Comparison of ENCODE assay signal across 20 cellular contexts in genomic region chr3:171379281-171379680, GRCh38.
DNase-seq lines count a peak whose midpoint lies in the region; ATAC-seq and TF ChIP-seq lines count a peak whose summit lies in the region.
"Had no signal": no experiment of that assay in that cellular context is flagged by ENCODE, and none has a peak within 500 bp of the region (broad histone marks: within the 10 kb centered on the region; RNA-seq: fewer than 3 reads in every experiment).

No MANE protein-coding gene starts in this region.

- peak overlapping the region; percentile 16; the same call in 1 of the 2 replicates for H2BK120ac ChIP-seq in IMR-90 (ENCODE audit: low read depth, low read length)

- H2BK5ac ChIP-seq in IMR-90 (ENCODE audit: low read depth, low read length, poor library complexity, severe bottlenecking): peak overlapping the region; percentile 20

- dilution Hi-C loops in IMR-90 (cut with HindIII; ENCODE audit: low sequenced_read_pairs, unreplicated experiment): no loop called here

- H2AK9ac ChIP-seq in IMR-90 (replicated peaks; ENCODE audit: low read depth, low read length, poor library complexity): no peak overlapping the region

- TF ChIP-seq RAD21 in IMR-90 (IDR thresholded peaks at IDR 0.05; ENCODE audit: low read length): no peak

- H3K56ac ChIP-seq in IMR-90 (ENCODE audit: extremely low read depth, insufficient read depth, low read length): no peak overlapping the region

- no peaks in the 10 kb centered on the region for H3K36me3 ChIP-seq in Caco-2 (ENCODE audit: control insufficient read depth, insufficient read depth, low read length)
- H3K36me3 ChIP-seq in IMR-90 (ENCODE audit: control insufficient read depth, insufficient read depth, low read length): no peaks in the 10 kb centered on the region
- no peaks in the 10 kb centered on the region for H3K36me3 ChIP-seq in neural progenitor cell
- H3K36me3 ChIP-seq: sigmoid colon, SJSA1 had no signal

- POLR2A ChIA-PET in Caco-2 (lab: Charles Lee): no interaction called here
- POLR2A ChIA-PET in IMR-90 (lab: Charles Lee; ENCODE audit: unreplicated experiment): no interaction called here

- H3K9me3 ChIP-seq in Caco-2 (no peaks in the 10 kb centered on the region), IMR-90 (ENCODE audit: control insufficient read depth, insufficient read depth, low read length) (peaks cover 3% of the 10 kb centered on the region; the same call in 1 of the 2 replicates), neural progenitor cell (ENCODE audit: low read depth) (no peaks in the 10 kb centered on the region)
- H3K9me3 ChIP-seq: sigmoid colon, SJSA1 had no signal

- no peak overlapping the region for H4K5ac ChIP-seq in IMR-90 (ENCODE audit: low read depth, low read length)

- no peak overlapping the region for H2BK20ac ChIP-seq in IMR-90 (ENCODE audit: low read depth, low read length)

- BruUV-seq in Caco-2 (replicated peaks; lab: Mats Ljungman, UMichigan) (no TSS peak), IMR-90 (replicated peaks; lab: Mats Ljungman, UMichigan) (no TSS peak)

- peaks cover 25% of the 10 kb centered on the region for H3F3A ChIP-seq in neural progenitor cell (ENCODE audit: low read depth)

- H4K20me1 ChIP-seq in IMR-90 (ENCODE audit: insufficient read depth, low read length) (no peaks in the 10 kb centered on the region), neural progenitor cell (ENCODE audit: low read depth) (no peaks in the 10 kb centered on the region)

- no peak overlapping the region for H3K4me3 ChIP-seq in Caco-2 (ENCODE audit: low read depth, low read length)
- no peak overlapping the region for H3K4me3 ChIP-seq in IMR-90 (ENCODE audit: insufficient read depth, low read depth, low read length)
- H3K4me3 ChIP-seq in neural progenitor cell: no peak overlapping the region
- H3K4me3 ChIP-seq: sigmoid colon, SJSA1 had no signal

- no peak for TF ChIP-seq POLR2A in IMR-90 (IDR thresholded peaks at IDR 0.05; ENCODE audit: low read depth, low read length)

- CTCF ChIA-PET in Caco-2 (lab: Charles Lee): no interaction called here
- CTCF ChIA-PET in IMR-90 (lab: Yijun Ruan, JAX): interaction anchor here (0.7 kb wide), 1 partner anchor 173 kb away, joined by 3 read pairs; no protein-coding TSS in a partner anchor

- H3K27me3 ChIP-seq in Caco-2 (replicated peaks; ENCODE audit: control insufficient read depth, insufficient read depth, low read length) (no peaks in the 10 kb centered on the region), IMR-90 (ENCODE audit: control insufficient read depth, insufficient read depth, low read length) (no peaks in the 10 kb centered on the region), neural progenitor cell (no peaks in the 10 kb centered on the region)
- H3K27me3 ChIP-seq: sigmoid colon, SJSA1 had no signal

- H3K9ac ChIP-seq in IMR-90 (ENCODE audit: low read depth, low read length): no peak overlapping the region
- H3K9ac ChIP-seq in neural progenitor cell: no peak overlapping the region

- 0 out of 2 replicates have a peak overlapping the region, but pooled peaks have one; percentile 8 for H3K18ac ChIP-seq in IMR-90 (ENCODE audit: low read depth, low read length)

- H3K4me2 ChIP-seq in IMR-90 (ENCODE audit: low read depth, low read length) (peak overlapping the region; percentile 3; the same call in 1 of the 2 replicates), neural progenitor cell (no peak overlapping the region)

- ATAC-seq in IMR-90 (ENCODE audit: low read depth): peak; percentile 46
- no peak for ATAC-seq in effector memory CD8-positive, alpha-beta T cell (replicated peaks)
- ATAC-seq: activated CD4-positive, alpha-beta T cell treated with anti-CD3 and anti-CD28 coated beads for 36 hours; activated CD8-positive, alpha-beta memory T cell treated with anti-CD3 and anti-CD28 coated beads, Interleukin-2, amount 10 ng/mL, durations not matched to agents 7 days and 5 days; activated T-helper 17 cell treated with anti-CD3 and anti-CD28 coated beads, Interleukin-2, amount 50 U/mL, for 72 hours; stimulated activated naive CD8-positive, alpha-beta T cell treated with anti-CD3 and anti-CD28 coated beads, Interleukin-15, amount 100 ng/mL, for 72 hours had no signal

- TF ChIP-seq CTCF in Caco-2 (IDR thresholded peaks at IDR 0.05; ENCODE audit: insufficient read depth in 1 of 2, low read depth in 1 of 2, low read length in 1 of 2, severe bottlenecking in 1 of 2, unreplicated experiment in 1 of 2) (no peak), IMR-90 (conservative IDR thresholded peaks at IDR 0.05; ENCODE audit: low read depth, low read length) (no peak), neural progenitor cell (IDR thresholded peaks at IDR 0.05) (no peak)

- no peak overlapping the region for H4K8ac ChIP-seq in IMR-90 (ENCODE audit: low read depth in 2 of 2, low read length in 2 of 2)

- in situ Hi-C loops in IMR-90 (cut with MboI; ENCODE audit: low sequenced_read_pairs): no loop called here

- no peak overlapping the region for H2AK5ac ChIP-seq in IMR-90 (ENCODE audit: low read depth, low read length)

- H2AFZ ChIP-seq in IMR-90 (replicated peaks; ENCODE audit: low read length, poor library complexity) (no peak overlapping the region), neural progenitor cell (replicated peaks) (no peak overlapping the region)

- no peak overlapping the region; the same call in 2 of the 3 replicates for H2BK15ac ChIP-seq in IMR-90 (ENCODE audit: low read depth, low read length)

- H3K4me1 ChIP-seq in Caco-2: peaks cover 4% of the 10 kb centered on the region
- peaks cover 20% of the 10 kb centered on the region for H3K4me1 ChIP-seq in IMR-90 (ENCODE audit: control insufficient read depth, insufficient read depth, low read length)
- peaks cover 46% of the 10 kb centered on the region for H3K4me1 ChIP-seq in neural progenitor cell

- H3K9me3 Mint-ChIP-seq in Caco-2 (ENCODE audit: unreplicated experiment) (no peaks in the 10 kb centered on the region), neural progenitor cell (no peaks in the 10 kb centered on the region)
- H3K9me3 Mint-ChIP-seq in effector memory CD8-positive, alpha-beta T cell: no peaks in the 10 kb centered on the region
- H3K9me3 Mint-ChIP-seq in T-helper 2 cell treated with Interferon-gamma antibody and Interleukin-4, amounts not matched to agents 5 μg/mL and 100 μg/mL, for 36 hours: no peaks in the 10 kb centered on the region
- H3K9me3 Mint-ChIP-seq: activated T-helper 17 cell treated with anti-CD3 and anti-CD28 coated beads, Interleukin-2, amount 50 U/mL, for 72 hours; stimulated activated naive CD8-positive, alpha-beta T cell treated with anti-CD3 and anti-CD28 coated beads, Interleukin-15, amount 100 ng/mL, for 72 hours had no signal

- no peak overlapping the region for H3K4me3 Mint-ChIP-seq in Caco-2 (ENCODE audit: unreplicated experiment)
- H3K4me3 Mint-ChIP-seq in effector memory CD8-positive, alpha-beta T cell: no peak overlapping the region
- H3K4me3 Mint-ChIP-seq in neural progenitor cell: no peak overlapping the region
- H3K4me3 Mint-ChIP-seq in T-helper 2 cell treated with Interferon-gamma antibody and Interleukin-4, amounts not matched to agents 5 μg/mL and 100 μg/mL, for 36 hours: no peak overlapping the region
- H3K4me3 Mint-ChIP-seq: activated CD4-positive, alpha-beta T cell treated with anti-CD3 and anti-CD28 coated beads for 36 hours; activated CD8-positive, alpha-beta memory T cell treated with anti-CD3 and anti-CD28 coated beads, Interleukin-2, amount 10 ng/mL, durations not matched to agents 7 days and 5 days; activated T-helper 17 cell treated with anti-CD3 and anti-CD28 coated beads, Interleukin-2, amount 50 U/mL, for 72 hours; stimulated activated naive CD8-positive, alpha-beta T cell treated with anti-CD3 and anti-CD28 coated beads, Interleukin-15, amount 100 ng/mL, for 72 hours had no signal

- no peak overlapping the region; the same call in 1 of the 2 replicates for H3K4ac ChIP-seq in IMR-90 (ENCODE audit: low read depth, low read length)

- intact Hi-C loops in Caco-2 (cut with micrococcal nuclease; ENCODE audit: unreplicated experiment) (no loop called here), IMR-90 (cut with micrococcal nuclease) (no loop called here)

- H3K27ac ChIP-seq in IMR-90 (ENCODE audit: insufficient read depth, low read length) (no peak overlapping the region), neural progenitor cell (no peak overlapping the region)
- H3K27ac ChIP-seq: SJSA1 had no signal

- H3K23ac ChIP-seq in IMR-90 (ENCODE audit: low read depth, low read length): no peak overlapping the region

- H3K4me1 Mint-ChIP-seq in Caco-2 (ENCODE audit: low read depth, unreplicated experiment): peaks cover 17% of the 10 kb centered on the region
- peaks cover 41 to 47% of the 10 kb centered on the region in 2 donors for H3K4me1 Mint-ChIP-seq in effector memory CD8-positive, alpha-beta T cell (ENCODE audit: low read depth in 2 of 2)
- H3K4me1 Mint-ChIP-seq in neural progenitor cell: peaks cover 71% of the 10 kb centered on the region
- peaks cover 38% of the 10 kb centered on the region for H3K4me1 Mint-ChIP-seq in T-helper 2 cell treated with Interferon-gamma antibody and Interleukin-4, amounts not matched to agents 5 μg/mL and 100 μg/mL, for 36 hours (ENCODE audit: low read depth)

- DNase-seq in Caco-2 (no peak), IMR-90 (peak; percentile 58), neural progenitor cell (ENCODE audit: low spot score) (no peak), occipital lobe (lab: John Stamatoyannopoulos, UW) (no peak), SHP77 (lab: John Stamatoyannopoulos, UW) (no peak), germinal center (ENCODE audit: low spot score) (no peak)
- no peak for DNase-seq in effector memory CD8-positive, alpha-beta T cell
- no peak for DNase-seq in T-helper 2 cell treated with Interferon-gamma antibody and Interleukin-4, amounts not matched to agents 5 μg/mL and 100 μg/mL, for 36 hours (ENCODE audit: low spot score)
- DNase-seq: activated CD4-positive, alpha-beta T cell treated with anti-CD3 and anti-CD28 coated beads for 36 hours; activated CD8-positive, alpha-beta memory T cell treated with anti-CD3 and anti-CD28 coated beads, Interleukin-2, amount 10 ng/mL, durations not matched to agents 7 days and 5 days; DMS 273 treated with DMSO at 0.1 percent for 48 hours; effector CD8-positive, alpha-beta T cell; NCI-H1417 treated with DMSO at 0.1 percent for 48 hours; NCI-H2171; sigmoid colon; stimulated activated CD4-positive, alpha-beta T cell treated with anti-CD3 and anti-CD28 coated beads, Interleukin-1b, Interleukin-23, amount 100 ng/mL, for 48 hours; stimulated activated naive CD8-positive, alpha-beta T cell treated with anti-CD3 and anti-CD28 coated beads, Interleukin-15, amount 100 ng/mL, for 72 hours; T1000 had no signal

- H3K36me3 Mint-ChIP-seq in Caco-2 (ENCODE audit: insufficient read depth, unreplicated experiment) (peaks cover 5% of the 10 kb centered on the region), neural progenitor cell (no peaks in the 10 kb centered on the region)
- H3K36me3 Mint-ChIP-seq in effector memory CD8-positive, alpha-beta T cell (ENCODE audit: insufficient read depth): no peaks in the 10 kb centered on the region
- peaks cover 4% of the 10 kb centered on the region for H3K36me3 Mint-ChIP-seq in T-helper 2 cell treated with Interferon-gamma antibody and Interleukin-4, amounts not matched to agents 5 μg/mL and 100 μg/mL, for 36 hours (ENCODE audit: low read depth)

- H3K27me3 Mint-ChIP-seq in Caco-2 (ENCODE audit: insufficient read depth, unreplicated experiment): no peaks in the 10 kb centered on the region
- no peaks in the 10 kb centered on the region for H3K27me3 Mint-ChIP-seq in effector memory CD8-positive, alpha-beta T cell
- H3K27me3 Mint-ChIP-seq in neural progenitor cell (ENCODE audit: insufficient read depth, low read depth): peaks cover 2% of the 10 kb centered on the region
- H3K27me3 Mint-ChIP-seq in T-helper 2 cell treated with Interferon-gamma antibody and Interleukin-4, amounts not matched to agents 5 μg/mL and 100 μg/mL, for 36 hours (ENCODE audit: low read depth): no peaks in the 10 kb centered on the region
- H3K27me3 Mint-ChIP-seq: activated CD4-positive, alpha-beta T cell treated with anti-CD3 and anti-CD28 coated beads for 36 hours; activated CD8-positive, alpha-beta memory T cell treated with anti-CD3 and anti-CD28 coated beads, Interleukin-2, amount 10 ng/mL, durations not matched to agents 7 days and 5 days; activated T-helper 17 cell treated with anti-CD3 and anti-CD28 coated beads, Interleukin-2, amount 50 U/mL, for 72 hours; stimulated activated naive CD8-positive, alpha-beta T cell treated with anti-CD3 and anti-CD28 coated beads, Interleukin-15, amount 100 ng/mL, for 72 hours had no signal

- peak overlapping the region; percentile 24 for H3K27ac Mint-ChIP-seq in Caco-2 (ENCODE audit: unreplicated experiment)
- peak overlapping the region; percentile 49 to 69 for H3K27ac Mint-ChIP-seq in effector memory CD8-positive, alpha-beta T cell
- H3K27ac Mint-ChIP-seq in neural progenitor cell: peak overlapping the region; percentile 92
- H3K27ac Mint-ChIP-seq in T-helper 2 cell treated with Interferon-gamma antibody and Interleukin-4, amounts not matched to agents 5 μg/mL and 100 μg/mL, for 36 hours: no peak overlapping the region
- H3K27ac Mint-ChIP-seq: activated CD4-positive, alpha-beta T cell treated with anti-CD3 and anti-CD28 coated beads for 36 hours; activated CD8-positive, alpha-beta memory T cell treated with anti-CD3 and anti-CD28 coated beads, Interleukin-2, amount 10 ng/mL, durations not matched to agents 7 days and 5 days; activated T-helper 17 cell treated with anti-CD3 and anti-CD28 coated beads, Interleukin-2, amount 50 U/mL, for 72 hours had no signal

- H3K79me2 ChIP-seq in neural progenitor cell (ENCODE audit: low read depth): no peaks in the 10 kb centered on the region

- WGBS in IMR-90 (ENCODE audit: extremely low coverage in 2 of 2, insufficient read length in 1 of 2), 2 experiments: no CpG with 5 or more reads among the region's 1 CpG

- H3K79me1 ChIP-seq in IMR-90 (ENCODE audit: low read depth in 1 of 2, low read length in 2 of 2): 0 out of 4 replicates have a peak, but pooled peaks cover 0 to 4% of the 10 kb centered on the region in 2 experiments

- H3K9me1 ChIP-seq in IMR-90 (ENCODE audit: insufficient read depth, low read length): peaks cover 4% of the 10 kb centered on the region

- no peak overlapping the region for H3K14ac ChIP-seq in IMR-90 (replicated peaks; ENCODE audit: low read depth, low read length)

- no peak overlapping the region for H4K91ac ChIP-seq in IMR-90 (ENCODE audit: insufficient read depth, low read depth, low read length)
